13 cellular contexts compared by ENCODE assay signal in genomic region chr11:125381499-125381898, GRCh38.
"Had no signal": no experiment of that assay in that cellular context is flagged by ENCODE, and none has a peak within 500 bp of the region (broad histone marks: within the 10 kb centered on the region; RNA-seq: fewer than 3 reads in every experiment).

No MANE protein-coding gene starts in this region.

- H3K27me3 ChIP-seq: heart left ventricle, right atrium auricular region had no signal

- ATAC-seq: esophagus mucosa; heart left ventricle; left lung; SK-N-SH treated with all-trans-retinoic acid at 6 μM for 48 hours; stimulated activated memory B cell treated with anti-CD40 and anti-IgM and Interleukin-4, amounts not matched to agents 10 μg/mL and 1 μg/mL and 100 μg/mL, for 72 hours had no signal

- H3K27ac ChIP-seq: heart left ventricle, left lung, parathyroid adenoma, right atrium auricular region had no signal

- DNase-seq: activated B cell treated with CpG ODN at 0.5 μM for 24 hours; activated CD4-positive, alpha-beta T cell treated with anti-CD3 and anti-CD28 coated beads, Interleukin-2, amount 10 ng/mL, durations not matched to agents 24 days and 14 days; activated naive CD4-positive, alpha-beta T cell treated with anti-CD3 and anti-CD28 coated beads, Interleukin-2, amount 10 ng/mL, durations not matched to agents 7 days and 5 days; central memory CD4-positive, alpha-beta T cell; left lung; small intestine; trophoblast cell had no signal

- H2AFZ ChIP-seq: parathyroid adenoma had no signal

- H3K9ac ChIP-seq: parathyroid adenoma had no signal

- H3K36me3 ChIP-seq: heart left ventricle, left lung, right atrium auricular region had no signal

- H3K4me1 ChIP-seq: left lung, parathyroid adenoma had no signal

- H3K4me3 ChIP-seq: heart left ventricle, left lung, right atrium auricular region had no signal

- H3K79me2 ChIP-seq: parathyroid adenoma had no signal

- H3K9me3 ChIP-seq: heart left ventricle, left lung, right atrium auricular region had no signal
